In the genomic region with DNA sequence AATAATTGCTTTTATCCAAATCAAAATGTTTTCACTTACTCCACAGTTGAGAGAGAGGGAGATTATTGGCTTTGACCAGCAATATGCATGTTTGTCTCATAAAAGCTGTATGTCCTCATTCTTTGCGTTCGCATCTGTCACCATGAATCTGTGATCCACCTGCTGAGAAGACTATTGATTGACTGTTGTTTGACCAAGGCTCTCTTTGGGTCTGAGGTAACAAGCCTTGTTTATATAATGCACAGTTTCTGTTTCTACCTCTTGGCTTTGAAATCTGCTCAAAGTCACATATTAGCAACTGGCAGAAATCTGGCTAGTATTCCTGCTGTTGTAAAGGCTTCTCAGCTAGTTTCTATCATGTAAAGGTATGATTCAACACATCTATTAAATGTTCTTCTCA, we compare ENCODE assay signal across 1 cellular context.
TF ChIP-seq lines count a peak whose summit lies in the region.

No MANE protein-coding gene starts in this region.

TF ChIP-seq in HepG2, 621 proteins besides CTCF, POLR2A, EP300 and RAD21 (continued from another document and continues in another):
- TF ChIP-seq, protein P1, sequence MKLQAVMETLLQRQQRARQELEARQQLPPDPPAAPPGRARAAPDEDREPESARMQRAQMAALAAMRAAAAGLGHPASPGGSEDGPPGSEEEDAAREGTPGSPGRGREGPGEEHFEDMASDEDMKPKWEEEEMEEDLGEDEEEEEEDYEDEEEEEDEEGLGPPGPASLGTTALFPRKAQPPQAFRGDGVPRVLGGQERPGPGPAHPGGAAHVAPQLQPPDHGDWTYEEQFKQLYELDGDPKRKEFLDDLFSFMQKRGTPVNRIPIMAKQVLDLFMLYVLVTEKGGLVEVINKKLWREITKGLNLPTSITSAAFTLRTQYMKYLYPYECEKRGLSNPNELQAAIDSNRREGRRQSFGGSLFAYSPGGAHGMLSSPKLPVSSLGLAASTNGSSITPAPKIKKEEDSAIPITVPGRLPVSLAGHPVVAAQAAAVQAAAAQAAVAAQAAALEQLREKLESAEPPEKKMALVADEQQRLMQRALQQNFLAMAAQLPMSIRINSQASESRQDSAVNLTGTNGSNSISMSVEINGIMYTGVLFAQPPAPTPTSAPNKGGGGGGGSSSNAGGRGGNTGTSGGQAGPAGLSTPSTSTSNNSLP (IDR thresholded peaks at IDR 0.05; ENCODE audit: low read depth, low read length) = peak; percentile 63; the same call in 1 of the 2 replicates
- no peak for TF ChIP-seq JDP2 (CRISPR knock-in tag; IDR thresholded peaks at IDR 0.05; ENCODE audit: borderline replicate concordance)
- TF ChIP-seq ZNF224 (CRISPR knock-in tag; IDR thresholded peaks at IDR 0.05) = no peak
- 0 out of 2 replicates have a peak, but pooled peaks have one; percentile 3 for TF ChIP-seq ATF7 (IDR thresholded peaks at IDR 0.05)
- TF ChIP-seq ATF7 (CRISPR knock-in tag; IDR thresholded peaks at IDR 0.05) = no peak
- no peak for TF ChIP-seq PHB2 (IDR thresholded peaks at IDR 0.05; ENCODE audit: partially characterized antibody)
- TF ChIP-seq ZNF607 (CRISPR knock-in tag; IDR thresholded peaks at IDR 0.05; ENCODE audit: borderline replicate concordance) = 0 out of 2 replicates have a peak, but pooled peaks have one; percentile 46
- peak; percentile 63 for TF ChIP-seq HDAC1 (CRISPR knock-in tag; IDR thresholded peaks at IDR 0.05)
- TF ChIP-seq RNF219 (CRISPR knock-in tag; IDR thresholded peaks at IDR 0.05) = no peak
- no peak for TF ChIP-seq FIP1L1 (IDR thresholded peaks at IDR 0.05; ENCODE audit: borderline replicate concordance, insufficient read depth, low read depth, low read length)
- no peak for TF ChIP-seq TEF (CRISPR knock-in tag; IDR thresholded peaks at IDR 0.05)
- TF ChIP-seq REXO4 (CRISPR knock-in tag; IDR thresholded peaks at IDR 0.05; ENCODE audit: borderline replicate concordance) = no peak
- 0 out of 4 replicates have a peak, but pooled peaks of 1 of the 2 experiments have one; percentile 51 for TF ChIP-seq KLF16 (CRISPR knock-in tag; IDR thresholded peaks at IDR 0.05)
- no peak for TF ChIP-seq ZNF546 (CRISPR knock-in tag; conservative IDR thresholded peaks at IDR 0.05)
- no peak for TF ChIP-seq CBFB (CRISPR knock-in tag; IDR thresholded peaks at IDR 0.05)
- TF ChIP-seq, protein P2, sequence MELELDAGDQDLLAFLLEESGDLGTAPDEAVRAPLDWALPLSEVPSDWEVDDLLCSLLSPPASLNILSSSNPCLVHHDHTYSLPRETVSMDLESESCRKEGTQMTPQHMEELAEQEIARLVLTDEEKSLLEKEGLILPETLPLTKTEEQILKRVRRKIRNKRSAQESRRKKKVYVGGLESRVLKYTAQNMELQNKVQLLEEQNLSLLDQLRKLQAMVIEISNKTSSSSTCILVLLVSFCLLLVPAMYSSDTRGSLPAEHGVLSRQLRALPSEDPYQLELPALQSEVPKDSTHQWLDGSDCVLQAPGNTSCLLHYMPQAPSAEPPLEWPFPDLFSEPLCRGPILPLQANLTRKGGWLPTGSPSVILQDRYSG (CRISPR knock-in tag; IDR thresholded peaks at IDR 0.05) = no peak
- peak; percentile 76 for TF ChIP-seq FOXJ3 (CRISPR knock-in tag; IDR thresholded peaks at IDR 0.05; ENCODE audit: borderline replicate concordance)
- TF ChIP-seq ARNTL (CRISPR knock-in tag; IDR thresholded peaks at IDR 0.05) = no peak
- TF ChIP-seq, protein P3, sequence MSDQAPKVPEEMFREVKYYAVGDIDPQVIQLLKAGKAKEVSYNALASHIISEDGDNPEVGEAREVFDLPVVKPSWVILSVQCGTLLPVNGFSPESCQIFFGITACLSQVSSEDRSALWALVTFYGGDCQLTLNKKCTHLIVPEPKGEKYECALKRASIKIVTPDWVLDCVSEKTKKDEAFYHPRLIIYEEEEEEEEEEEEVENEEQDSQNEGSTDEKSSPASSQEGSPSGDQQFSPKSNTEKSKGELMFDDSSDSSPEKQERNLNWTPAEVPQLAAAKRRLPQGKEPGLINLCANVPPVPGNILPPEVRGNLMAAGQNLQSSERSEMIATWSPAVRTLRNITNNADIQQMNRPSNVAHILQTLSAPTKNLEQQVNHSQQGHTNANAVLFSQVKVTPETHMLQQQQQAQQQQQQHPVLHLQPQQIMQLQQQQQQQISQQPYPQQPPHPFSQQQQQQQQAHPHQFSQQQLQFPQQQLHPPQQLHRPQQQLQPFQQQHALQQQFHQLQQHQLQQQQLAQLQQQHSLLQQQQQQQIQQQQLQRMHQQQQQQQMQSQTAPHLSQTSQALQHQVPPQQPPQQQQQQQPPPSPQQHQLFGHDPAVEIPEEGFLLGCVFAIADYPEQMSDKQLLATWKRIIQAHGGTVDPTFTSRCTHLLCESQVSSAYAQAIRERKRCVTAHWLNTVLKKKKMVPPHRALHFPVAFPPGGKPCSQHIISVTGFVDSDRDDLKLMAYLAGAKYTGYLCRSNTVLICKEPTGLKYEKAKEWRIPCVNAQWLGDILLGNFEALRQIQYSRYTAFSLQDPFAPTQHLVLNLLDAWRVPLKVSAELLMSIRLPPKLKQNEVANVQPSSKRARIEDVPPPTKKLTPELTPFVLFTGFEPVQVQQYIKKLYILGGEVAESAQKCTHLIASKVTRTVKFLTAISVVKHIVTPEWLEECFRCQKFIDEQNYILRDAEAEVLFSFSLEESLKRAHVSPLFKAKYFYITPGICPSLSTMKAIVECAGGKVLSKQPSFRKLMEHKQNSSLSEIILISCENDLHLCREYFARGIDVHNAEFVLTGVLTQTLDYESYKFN (CRISPR knock-in tag; conservative IDR thresholded peaks at IDR 0.05) = peak; percentile 84
- peak; percentile 85; the same call in 1 of the 2 replicates for TF ChIP-seq SALL1 (CRISPR knock-in tag; IDR thresholded peaks at IDR 0.05)
- peak; percentile 92 for TF ChIP-seq GATAD2A (CRISPR knock-in tag; IDR thresholded peaks at IDR 0.05)
- TF ChIP-seq, protein P4, sequence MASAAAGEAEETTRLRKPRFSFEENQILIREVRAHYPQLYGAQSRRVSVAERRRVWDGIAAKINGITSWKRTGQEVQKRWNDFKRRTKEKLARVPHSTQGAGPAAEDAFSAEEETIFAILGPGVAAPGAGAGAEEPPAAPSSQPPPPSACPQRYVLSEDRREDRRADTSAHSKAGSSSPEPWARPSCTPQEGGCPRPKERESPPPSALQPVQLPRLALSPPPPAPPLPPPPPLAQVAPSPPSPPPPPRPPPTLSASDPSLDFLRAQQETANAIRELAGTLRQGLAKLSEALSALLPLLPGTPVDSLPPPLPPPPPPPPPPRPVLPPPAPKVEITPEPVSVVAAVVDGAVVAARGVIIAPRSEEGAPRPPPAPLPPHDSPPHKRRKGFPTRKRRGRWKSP (CRISPR knock-in tag; IDR thresholded peaks at IDR 0.05) = no peak
- TF ChIP-seq TAF1 (CRISPR knock-in tag; IDR thresholded peaks at IDR 0.05) = no peak
- peak; percentile 45; the same call in 1 of the 2 replicates for TF ChIP-seq KDM1A (CRISPR knock-in tag; IDR thresholded peaks at IDR 0.05)
- TF ChIP-seq ZNF3 (CRISPR knock-in tag; IDR thresholded peaks at IDR 0.05) = peak; percentile 62; the same call in 1 of the 2 replicates
- no peak for TF ChIP-seq RBM39 (IDR thresholded peaks at IDR 0.05; ENCODE audit: low read depth, low read length, poor library complexity, severe bottlenecking)
- no peak for TF ChIP-seq ZNF747 (CRISPR knock-in tag; IDR thresholded peaks at IDR 0.05; ENCODE audit: borderline replicate concordance)
- no peak for TF ChIP-seq ZNF276 (CRISPR knock-in tag; IDR thresholded peaks at IDR 0.05; ENCODE audit: low read depth)
- no peak for TF ChIP-seq BRF2 (CRISPR knock-in tag; IDR thresholded peaks at IDR 0.05)
- TF ChIP-seq ZBED4 (CRISPR knock-in tag; IDR thresholded peaks at IDR 0.05; ENCODE audit: borderline replicate concordance) = peak; percentile 51; the same call in 1 of the 2 replicates
- no peak for TF ChIP-seq ZNF567 (CRISPR knock-in tag; IDR thresholded peaks at IDR 0.05; ENCODE audit: borderline replicate concordance)
- TF ChIP-seq HOMEZ (CRISPR knock-in tag; IDR thresholded peaks at IDR 0.05; ENCODE audit: low read depth) = peak; percentile 76; the same call in 1 of the 2 replicates
- TF ChIP-seq, protein P5, sequence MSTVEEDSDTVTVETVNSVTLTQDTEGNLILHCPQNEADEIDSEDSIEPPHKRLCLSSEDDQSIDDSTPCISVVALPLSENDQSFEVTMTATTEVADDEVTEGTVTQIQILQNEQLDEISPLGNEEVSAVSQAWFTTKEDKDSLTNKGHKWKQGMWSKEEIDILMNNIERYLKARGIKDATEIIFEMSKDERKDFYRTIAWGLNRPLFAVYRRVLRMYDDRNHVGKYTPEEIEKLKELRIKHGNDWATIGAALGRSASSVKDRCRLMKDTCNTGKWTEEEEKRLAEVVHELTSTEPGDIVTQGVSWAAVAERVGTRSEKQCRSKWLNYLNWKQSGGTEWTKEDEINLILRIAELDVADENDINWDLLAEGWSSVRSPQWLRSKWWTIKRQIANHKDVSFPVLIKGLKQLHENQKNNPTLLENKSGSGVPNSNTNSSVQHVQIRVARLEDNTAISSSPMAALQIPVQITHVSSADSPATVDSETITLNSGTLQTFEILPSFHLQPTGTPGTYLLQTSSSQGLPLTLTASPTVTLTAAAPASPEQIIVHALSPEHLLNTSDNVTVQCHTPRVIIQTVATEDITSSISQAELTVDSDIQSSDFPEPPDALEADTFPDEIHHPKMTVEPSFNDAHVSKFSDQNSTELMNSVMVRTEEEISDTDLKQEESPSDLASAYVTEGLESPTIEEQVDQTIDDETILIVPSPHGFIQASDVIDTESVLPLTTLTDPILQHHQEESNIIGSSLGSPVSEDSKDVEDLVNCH (CRISPR knock-in tag; IDR thresholded peaks at IDR 0.05) = no peak
